ENCODE assay signal across 15 cellular contexts in the genomic region with DNA sequence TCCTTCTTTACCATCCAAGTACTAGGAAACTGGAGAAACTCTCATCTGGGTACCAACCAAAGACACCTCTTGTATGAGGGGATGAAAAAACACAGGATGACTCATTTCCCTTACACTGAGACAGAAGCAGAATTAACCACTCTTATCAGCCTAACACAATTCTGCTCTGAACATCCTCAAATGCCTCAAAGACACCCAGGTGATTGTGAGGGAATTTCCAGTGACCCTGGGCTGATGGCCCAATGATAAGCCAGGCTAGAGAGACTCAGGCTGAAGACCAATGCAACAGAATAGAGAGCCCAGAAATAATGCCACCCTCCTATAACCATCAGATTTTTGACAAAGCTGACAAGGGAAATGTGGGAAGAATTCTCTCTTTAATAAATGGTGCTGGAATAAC. TPM values are rescaled to one million over a fixed set of nuclear protein-coding genes. Genes with fewer than 3 reads are reported as not detected.
A peak's percentile ranks its signal among the peaks of the same experiment; 100 is the strongest.
DNase-seq lines count a peak whose midpoint lies in the region; ATAC-seq and TF ChIP-seq lines count a peak whose summit lies in the region.
"Had no signal": no experiment of that assay in that cellular context is flagged by ENCODE, and none has a peak within 500 bp of the region (broad histone marks: within the 10 kb centered on the region; RNA-seq: fewer than 3 reads in every experiment).

No MANE protein-coding gene starts in this region.

- peaks cover 13 to 26% of the 10 kb centered on the region in 2 donors for H3K9me3 Mint-ChIP-seq in activated T-cell treated with anti-CD3 and anti-CD28 coated beads, Interleukin-2, amount 50 U/mL, for 72 hours
- H3K9me3 Mint-ChIP-seq in activated T-cell treated with anti-CD3 and anti-CD28 coated beads, Interleukin-2, amount 50 U/mL, for 4 hours = peaks cover 39% of the 10 kb centered on the region
- peaks cover 15% of the 10 kb centered on the region for H3K9me3 Mint-ChIP-seq in natural killer cell treated with Interleukin-12 subunit alpha and Interleukin-12 subunit beta and Interleukin-15 and Interleukin-18, amount 100 ng/mL, for 72 hours

- no peak overlapping the region for H2AFZ ChIP-seq in Loucy (ENCODE audit: low read length)

- H3K36me3 Mint-ChIP-seq in activated T-cell treated with anti-CD3 and anti-CD28 coated beads, Interleukin-2, amount 50 U/mL, for 72 hours (ENCODE audit: insufficient read depth in 2 of 2) = peaks cover 44 to 79% of the 10 kb centered on the region in 2 donors
- H3K36me3 Mint-ChIP-seq in activated T-cell treated with anti-CD3 and anti-CD28 coated beads, Interleukin-2, amount 50 U/mL, for 4 hours (ENCODE audit: insufficient read depth) = peaks cover 66% of the 10 kb centered on the region
- H3K36me3 Mint-ChIP-seq in natural killer cell treated with Interleukin-12 subunit alpha and Interleukin-12 subunit beta and Interleukin-15 and Interleukin-18, amount 100 ng/mL, for 72 hours = peaks cover 74% of the 10 kb centered on the region

- intact Hi-C loops in adrenal gland (cut with DNase I) = no loop called here
- intact Hi-C loops in left ventricle myocardium inferior (cut with micrococcal nuclease) = no loop called here
- intact Hi-C loops in testis (cut with DNase I; ENCODE audit: low total_unique reads) = no loop called here

- no peak overlapping the region for H3K27ac Mint-ChIP-seq in activated T-cell treated with anti-CD3 and anti-CD28 coated beads, Interleukin-2, amount 50 U/mL, for 72 hours
- peak overlapping the region; percentile 76 to 81 for H3K27ac Mint-ChIP-seq in natural killer cell treated with Interleukin-12 subunit alpha and Interleukin-12 subunit beta and Interleukin-15 and Interleukin-18, amount 100 ng/mL, for 72 hours
- H3K27ac Mint-ChIP-seq: CD8-positive, alpha-beta memory T cell had no signal

- peaks cover 23% of the 10 kb centered on the region for H4K20me1 ChIP-seq in Loucy (ENCODE audit: insufficient read depth, low read length, poor library complexity, severe bottlenecking)

- H3K27me3 Mint-ChIP-seq in activated T-cell treated with anti-CD3 and anti-CD28 coated beads, Interleukin-2, amount 50 U/mL, for 72 hours (ENCODE audit: low read depth) = no peaks in the 10 kb centered on the region
- H3K27me3 Mint-ChIP-seq in activated T-cell treated with anti-CD3 and anti-CD28 coated beads, Interleukin-2, amount 50 U/mL, for 4 hours (ENCODE audit: low read depth) = no peaks in the 10 kb centered on the region
- no peaks in the 10 kb centered on the region for H3K27me3 Mint-ChIP-seq in natural killer cell treated with Interleukin-12 subunit alpha and Interleukin-12 subunit beta and Interleukin-15 and Interleukin-18, amount 100 ng/mL, for 72 hours
- H3K27me3 Mint-ChIP-seq: CD8-positive, alpha-beta memory T cell had no signal

- no peak overlapping the region for H3K4me3 Mint-ChIP-seq in activated T-cell treated with anti-CD3 and anti-CD28 coated beads, Interleukin-2, amount 50 U/mL, for 72 hours
- H3K4me3 Mint-ChIP-seq in activated T-cell treated with anti-CD3 and anti-CD28 coated beads, Interleukin-2, amount 50 U/mL, for 4 hours = no peak overlapping the region
- H3K4me3 Mint-ChIP-seq in natural killer cell treated with Interleukin-12 subunit alpha and Interleukin-12 subunit beta and Interleukin-15 and Interleukin-18, amount 100 ng/mL, for 72 hours = peak overlapping the region; percentile 61

- no peaks in the 10 kb centered on the region for H3K27me3 ChIP-seq in Loucy (ENCODE audit: insufficient read depth, low read length, poor library complexity, severe bottlenecking)
- no peaks in the 10 kb centered on the region for H3K27me3 ChIP-seq in adrenal gland
- H3K27me3 ChIP-seq in left ventricle myocardium inferior (ENCODE audit: low read depth) = no peaks in the 10 kb centered on the region
- no peaks in the 10 kb centered on the region for H3K27me3 ChIP-seq in testis

- TF ChIP-seq POLR2A in adrenal gland (IDR thresholded peaks at IDR 0.05) (no peak), testis (IDR thresholded peaks at IDR 0.05) (no peak)

- ATAC-seq in activated T-cell treated with anti-CD3 and anti-CD28 coated beads, Interleukin-2, amount 50 U/mL, for 72 hours (replicated peaks in 1 of 2) = peak; percentile 42 to 60
- ATAC-seq in activated T-cell treated with anti-CD3 and anti-CD28 coated beads, Interleukin-2, amount 50 U/mL, for 4 hours = no peak
- peak; percentile 62 to 75 for ATAC-seq in natural killer cell treated with Interleukin-12 subunit alpha and Interleukin-12 subunit beta and Interleukin-15 and Interleukin-18, amount 100 ng/mL, for 72 hours
- ATAC-seq: A549, PC-3 had no signal

- TF ChIP-seq CTCF in Loucy (conservative IDR thresholded peaks at IDR 0.05; ENCODE audit: low read length) (no peak), adrenal gland (IDR thresholded peaks at IDR 0.05) (no peak), left ventricle myocardium inferior (IDR thresholded peaks at IDR 0.05; ENCODE audit: borderline replicate concordance) (no peak), testis (IDR thresholded peaks at IDR 0.05) (no peak)

- H3F3A ChIP-seq in Loucy (ENCODE audit: low read depth) = peaks cover 4% of the 10 kb centered on the region

- H3K9me3 ChIP-seq in Loucy (ENCODE audit: insufficient read depth, low read depth, low read length) (peaks cover 10% of the 10 kb centered on the region; the same call in 1 of the 2 replicates), adrenal gland (replicated peaks in 1 of 3) (no peaks in the 10 kb centered on the region), left ventricle myocardium inferior (replicated peaks) (peaks cover 79% of the 10 kb centered on the region), testis (no peaks in the 10 kb centered on the region)
- H3K9me3 ChIP-seq: A549 had no signal

- H3K4me3 ChIP-seq in Loucy (ENCODE audit: low read length, poor library complexity, severe bottlenecking) = peak overlapping the region; percentile 22
- no peak overlapping the region for H3K4me3 ChIP-seq in adrenal gland
- no peak overlapping the region for H3K4me3 ChIP-seq in left ventricle myocardium inferior
- H3K4me3 ChIP-seq in testis = no peak overlapping the region
- H3K4me3 ChIP-seq: A549 had no signal

- H3K36me3 ChIP-seq in Loucy (ENCODE audit: insufficient read depth, low read length) (peaks cover 3% of the 10 kb centered on the region; the same call in 1 of the 2 replicates), adrenal gland (replicated peaks in 1 of 2) (no peaks in the 10 kb centered on the region), left ventricle myocardium inferior (peaks cover 70% of the 10 kb centered on the region), testis (ENCODE audit: low read depth, missing control alignments) (no peaks in the 10 kb centered on the region)

- H3K79me2 ChIP-seq in Loucy (ENCODE audit: insufficient read depth, low read length) = peaks cover 62% of the 10 kb centered on the region

- H3K4me1 ChIP-seq in Loucy (ENCODE audit: insufficient read depth, low read length, poor library complexity, severe bottlenecking) (peaks cover 26% of the 10 kb centered on the region), adrenal gland (replicated peaks in 1 of 2) (peaks cover 33 to 40% of the 10 kb centered on the region in 2 donors), left ventricle myocardium inferior (peaks cover under 1% of the 10 kb centered on the region), testis (no peaks in the 10 kb centered on the region)
- H3K4me1 ChIP-seq: A549 had no signal

- no peaks in the 10 kb centered on the region for H3K9me2 ChIP-seq in Loucy (replicated peaks; ENCODE audit: low read depth, low read length)

- peaks cover 26% of the 10 kb centered on the region for H3K4me1 Mint-ChIP-seq in activated T-cell treated with anti-CD3 and anti-CD28 coated beads, Interleukin-2, amount 50 U/mL, for 72 hours (ENCODE audit: low read depth)
- H3K4me1 Mint-ChIP-seq in activated T-cell treated with anti-CD3 and anti-CD28 coated beads, Interleukin-2, amount 50 U/mL, for 4 hours (ENCODE audit: low read depth) = peaks cover 22% of the 10 kb centered on the region
- peaks cover 25 to 32% of the 10 kb centered on the region in 2 donors for H3K4me1 Mint-ChIP-seq in natural killer cell treated with Interleukin-12 subunit alpha and Interleukin-12 subunit beta and Interleukin-15 and Interleukin-18, amount 100 ng/mL, for 72 hours (ENCODE audit: low read depth in 2 of 2)

- H3K9ac ChIP-seq in Loucy (ENCODE audit: low read depth, low read length, poor library complexity, severe bottlenecking) = no peak overlapping the region

- H3K4me2 ChIP-seq in Loucy (ENCODE audit: low read depth, low read length, poor library complexity, severe bottlenecking) = peak overlapping the region; percentile 35
- H3K4me2 ChIP-seq: A549 had no signal

- peak; percentile 3 to 21 for DNase-seq in activated T-cell treated with anti-CD3 and anti-CD28 coated beads, Interleukin-2, amount 50 U/mL, for 72 hours
- no peak for DNase-seq in activated T-cell treated with anti-CD3 and anti-CD28 coated beads, Interleukin-2, amount 50 U/mL, for 4 hours
- DNase-seq in adrenal gland (peak in 4 of 7 donors; percentile 38 to 64 (median 58)), left ventricle myocardium inferior (no peak), testis (no peak)
- peak; percentile 65 for DNase-seq in natural killer cell treated with Interleukin-12 subunit alpha and Interleukin-12 subunit beta and Interleukin-15 and Interleukin-18, amount 100 ng/mL, for 72 hours (ENCODE audit: low spot score)
- DNase-seq: CD8-positive, alpha-beta memory T cell; DMS79 treated with DMSO at 0.1 percent for 48 hours; MV-4-11; NCI-H1694 treated with DMSO at 0.1 percent for 48 hours; NCI-H510A treated with DMSO at 0.1 percent for 48 hours; NCI-H774; PC-3 had no signal

- H3K27ac ChIP-seq in adrenal gland (peak overlapping the region in 2 of 5 donors; percentile 6 to 11), left ventricle myocardium inferior (replicated peaks) (no peak overlapping the region), testis (no peak overlapping the region)
- H3K27ac ChIP-seq: A549 had no signal

RNA-seq across cellular contexts. Expression of gene ZNF737, which starts 7.0 kb away (rescaled TPM):
- total RNA-seq in activated T-cell treated with anti-CD3 and anti-CD28 coated beads, Interleukin-2, amount 50 U/mL, for 72 hours = 10 to 100 TPM; 16.3 to 19.3 TPM
- 1 to 10 TPM; 5.4 to 6.4 (median 5.7) TPM for total RNA-seq in activated T-cell treated with anti-CD3 and anti-CD28 coated beads, Interleukin-2, amount 50 U/mL, for 4 hours
- total RNA-seq in adrenal gland = 10 to 100 TPM; 15.2 to 72.3 (median 37.5) TPM
- polyA plus RNA-seq in adrenal gland = 10 to 100 TPM in 1 of 3 donors, 1 to 10 TPM in 2; 2.0 to 28.8 (median 5.1) TPM
- total RNA-seq in natural killer cell treated with Interleukin-12 subunit alpha and Interleukin-12 subunit beta and Interleukin-15 and Interleukin-18, amount 100 ng/mL, for 72 hours = 10 to 100 TPM; 14.6 to 23.5 TPM
- 4.2 TPM for total RNA-seq in left ventricle myocardium inferior
- total RNA-seq in testis = 10 to 100 TPM; 13.6 to 17.9 TPM
- 4.6 TPM for polyA plus RNA-seq in testis (ENCODE audit: insufficient read depth, low read depth, low replicate concordance)

Comparison
In these comparisons a context has a peak if more than half of its experiments do, and no peak if none do; other contexts are left out.
1. ATAC-seq: peak in activated T-cell treated with anti-CD3 and anti-CD28 coated beads, Interleukin-2, amount 50 U/mL, for 72 hours (2 of 2) and natural killer cell treated with Interleukin-12 subunit alpha and Interleukin-12 subunit beta and Interleukin-15 and Interleukin-18, amount 100 ng/mL, for 72 hours (2 of 2); none in activated T-cell treated with anti-CD3 and anti-CD28 coated beads, Interleukin-2, amount 50 U/mL, for 4 hours (0 of 2).
2. DNase-seq: peak in activated T-cell treated with anti-CD3 and anti-CD28 coated beads, Interleukin-2, amount 50 U/mL, for 72 hours (2 of 2), adrenal gland (4 of 7) and natural killer cell treated with Interleukin-12 subunit alpha and Interleukin-12 subunit beta and Interleukin-15 and Interleukin-18, amount 100 ng/mL, for 72 hours (single experiment); none in activated T-cell treated with anti-CD3 and anti-CD28 coated beads, Interleukin-2, amount 50 U/mL, for 4 hours (single experiment), left ventricle myocardium inferior (single experiment) and testis (single experiment).